In genomic region chr10:32253300-32253699, GRCh38 we compare ENCODE assay signal across 2 cellular contexts.
TF ChIP-seq lines count a peak whose summit lies in the region.

No MANE protein-coding gene starts in this region.

TF ChIP-seq in IMR-90, 13 proteins besides CTCF, POLR2A, EP300 and RAD21:
- TF ChIP-seq CEBPB (IDR thresholded peaks at IDR 0.05; ENCODE audit: low read depth, low read length) (no peak), MXI1 (IDR thresholded peaks at IDR 0.05; ENCODE audit: borderline replicate concordance, low read depth, low read length) (no peak), BHLHE40 (IDR thresholded peaks at IDR 0.05; ENCODE audit: low read depth, low read length) (no peak), MAFK (IDR thresholded peaks at IDR 0.05; ENCODE audit: low read depth, low read length) (no peak), SMC3 (IDR thresholded peaks at IDR 0.05; ENCODE audit: low read depth, low read length) (no peak), RFX5 (IDR thresholded peaks at IDR 0.05; ENCODE audit: low read depth, low read length) (no peak), MAZ (IDR thresholded peaks at IDR 0.05; ENCODE audit: borderline replicate concordance, low read depth, low read length) (no peak)

TF ChIP-seq in GM12878, 131 proteins besides CTCF, POLR2A, EP300 and RAD21:
- no peak for TF ChIP-seq SUZ12 (IDR thresholded peaks at IDR 0.05; ENCODE audit: unreplicated experiment)
- TF ChIP-seq, protein P1, sequence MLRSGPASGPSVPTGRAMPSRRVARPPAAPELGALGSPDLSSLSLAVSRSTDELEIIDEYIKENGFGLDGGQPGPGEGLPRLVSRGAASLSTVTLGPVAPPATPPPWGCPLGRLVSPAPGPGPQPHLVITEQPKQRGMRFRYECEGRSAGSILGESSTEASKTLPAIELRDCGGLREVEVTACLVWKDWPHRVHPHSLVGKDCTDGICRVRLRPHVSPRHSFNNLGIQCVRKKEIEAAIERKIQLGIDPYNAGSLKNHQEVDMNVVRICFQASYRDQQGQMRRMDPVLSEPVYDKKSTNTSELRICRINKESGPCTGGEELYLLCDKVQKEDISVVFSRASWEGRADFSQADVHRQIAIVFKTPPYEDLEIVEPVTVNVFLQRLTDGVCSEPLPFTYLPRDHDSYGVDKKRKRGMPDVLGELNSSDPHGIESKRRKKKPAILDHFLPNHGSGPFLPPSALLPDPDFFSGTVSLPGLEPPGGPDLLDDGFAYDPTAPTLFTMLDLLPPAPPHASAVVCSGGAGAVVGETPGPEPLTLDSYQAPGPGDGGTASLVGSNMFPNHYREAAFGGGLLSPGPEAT (IDR thresholded peaks at IDR 0.05; ENCODE audit: low read depth) = no peak
- no peak for TF ChIP-seq PAX5 (IDR thresholded peaks at IDR 0.05; ENCODE audit: borderline replicate concordance, low read depth, low read length)
- TF ChIP-seq GABPA (IDR thresholded peaks at IDR 0.05; ENCODE audit: low read depth) = no peak
- no peak for TF ChIP-seq ZNF622 (IDR thresholded peaks at IDR 0.05)
- TF ChIP-seq DPF2 (IDR thresholded peaks at IDR 0.05) = no peak
- no peak for TF ChIP-seq MAX (IDR thresholded peaks at IDR 0.05; ENCODE audit: low read depth, low read length)
- TF ChIP-seq POLR2AphosphoS2 (IDR thresholded peaks at IDR 0.05; ENCODE audit: low read depth, low read length) = no peak
- TF ChIP-seq HCFC1 (IDR thresholded peaks at IDR 0.05; ENCODE audit: low read length) = no peak
- no peak for TF ChIP-seq ATF7 (IDR thresholded peaks at IDR 0.05; ENCODE audit: low read depth)
- TF ChIP-seq SIX5 (IDR thresholded peaks at IDR 0.05; ENCODE audit: low read depth, low read length, severe bottlenecking) = no peak
- TF ChIP-seq, protein P2, sequence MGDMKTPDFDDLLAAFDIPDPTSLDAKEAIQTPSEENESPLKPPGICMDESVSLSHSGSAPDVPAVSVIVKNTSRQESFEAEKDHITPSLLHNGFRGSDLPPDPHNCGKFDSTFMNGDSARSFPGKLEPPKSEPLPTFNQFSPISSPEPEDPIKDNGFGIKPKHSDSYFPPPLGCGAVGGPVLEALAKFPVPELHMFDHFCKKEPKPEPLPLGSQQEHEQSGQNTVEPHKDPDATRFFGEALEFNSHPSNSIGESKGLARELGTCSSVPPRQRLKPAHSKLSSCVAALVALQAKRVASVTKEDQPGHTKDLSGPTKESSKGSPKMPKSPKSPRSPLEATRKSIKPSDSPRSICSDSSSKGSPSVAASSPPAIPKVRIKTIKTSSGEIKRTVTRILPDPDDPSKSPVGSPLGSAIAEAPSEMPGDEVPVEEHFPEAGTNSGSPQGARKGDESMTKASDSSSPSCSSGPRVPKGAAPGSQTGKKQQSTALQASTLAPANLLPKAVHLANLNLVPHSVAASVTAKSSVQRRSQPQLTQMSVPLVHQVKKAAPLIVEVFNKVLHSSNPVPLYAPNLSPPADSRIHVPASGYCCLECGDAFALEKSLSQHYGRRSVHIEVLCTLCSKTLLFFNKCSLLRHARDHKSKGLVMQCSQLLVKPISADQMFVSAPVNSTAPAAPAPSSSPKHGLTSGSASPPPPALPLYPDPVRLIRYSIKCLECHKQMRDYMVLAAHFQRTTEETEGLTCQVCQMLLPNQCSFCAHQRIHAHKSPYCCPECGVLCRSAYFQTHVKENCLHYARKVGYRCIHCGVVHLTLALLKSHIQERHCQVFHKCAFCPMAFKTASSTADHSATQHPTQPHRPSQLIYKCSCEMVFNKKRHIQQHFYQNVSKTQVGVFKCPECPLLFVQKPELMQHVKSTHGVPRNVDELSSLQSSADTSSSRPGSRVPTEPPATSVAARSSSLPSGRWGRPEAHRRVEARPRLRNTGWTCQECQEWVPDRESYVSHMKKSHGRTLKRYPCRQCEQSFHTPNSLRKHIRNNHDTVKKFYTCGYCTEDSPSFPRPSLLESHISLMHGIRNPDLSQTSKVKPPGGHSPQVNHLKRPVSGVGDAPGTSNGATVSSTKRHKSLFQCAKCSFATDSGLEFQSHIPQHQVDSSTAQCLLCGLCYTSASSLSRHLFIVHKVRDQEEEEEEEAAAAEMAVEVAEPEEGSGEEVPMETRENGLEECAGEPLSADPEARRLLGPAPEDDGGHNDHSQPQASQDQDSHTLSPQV (IDR thresholded peaks at IDR 0.05) = no peak
- no peak for TF ChIP-seq WRNIP1 (IDR thresholded peaks at IDR 0.05; ENCODE audit: borderline replicate concordance, low read depth, low read length)
- no peak for TF ChIP-seq YBX1 (IDR thresholded peaks at IDR 0.05)
- TF ChIP-seq STAT3 (IDR thresholded peaks at IDR 0.05; ENCODE audit: low read depth, low read length) = no peak
- TF ChIP-seq MXI1 (IDR thresholded peaks at IDR 0.05; ENCODE audit: low read depth, low read length) = no peak
